Comparison of ENCODE assay signal across 1 cellular context in genomic region chr22:41947181-41948080, GRCh38.
TF ChIP-seq lines count a peak whose summit lies in the region.

No MANE protein-coding gene starts in this region.

TF ChIP-seq in HepG2, 621 proteins besides CTCF, POLR2A, EP300 and RAD21 (continued from another document and continues in another):
- TF ChIP-seq ZNF30 (CRISPR knock-in tag; IDR thresholded peaks at IDR 0.05) (peak; percentile 9; the same call in 1 of the 2 replicates), JUN (CRISPR knock-in tag; IDR thresholded peaks at IDR 0.05) (no peak), JARID2 (CRISPR knock-in tag; IDR thresholded peaks at IDR 0.05; ENCODE audit: insufficient replicate concordance) (no peak), MIER3 (CRISPR knock-in tag; IDR thresholded peaks at IDR 0.05; ENCODE audit: borderline replicate concordance) (no peak), NFRKB (IDR thresholded peaks at IDR 0.05) (no peak), ZNF180 (CRISPR knock-in tag; IDR thresholded peaks at IDR 0.05; ENCODE audit: borderline replicate concordance, low read depth) (no peak), ZNF589 (CRISPR knock-in tag; conservative IDR thresholded peaks at IDR 0.05) (no peak), ZNF609 (CRISPR knock-in tag; IDR thresholded peaks at IDR 0.05; ENCODE audit: borderline replicate concordance) (no peak), CHD4 (IDR thresholded peaks at IDR 0.05; ENCODE audit: borderline replicate concordance, low read length) (no peak), ZNF775 (CRISPR knock-in tag; IDR thresholded peaks at IDR 0.05; ENCODE audit: borderline replicate concordance) (no peak), MED13 (CRISPR knock-in tag; IDR thresholded peaks at IDR 0.05) (no peak), PHF20 (CRISPR knock-in tag; IDR thresholded peaks at IDR 0.05) (peak; percentile 12; the same call in 1 of the 2 replicates), XBP1 (CRISPR knock-in tag; IDR thresholded peaks at IDR 0.05) (no peak), ZNF138 (CRISPR knock-in tag; IDR thresholded peaks at IDR 0.05; ENCODE audit: low read depth) (no peak), ZNF703 (CRISPR knock-in tag; IDR thresholded peaks at IDR 0.05; ENCODE audit: borderline replicate concordance) (no peak), ZNF160 (CRISPR knock-in tag; IDR thresholded peaks at IDR 0.05) (no peak), SNAPC2 (CRISPR knock-in tag; IDR thresholded peaks at IDR 0.05) (no peak), ARNT (IDR thresholded peaks at IDR 0.05) (no peak), TEAD2 (CRISPR knock-in tag; IDR thresholded peaks at IDR 0.05) (no peak), JUNB (CRISPR knock-in tag; IDR thresholded peaks at IDR 0.05; ENCODE audit: borderline replicate concordance) (no peak), TRIM24 (CRISPR knock-in tag; IDR thresholded peaks at IDR 0.05) (no peak), ZBTB38 (CRISPR knock-in tag; IDR thresholded peaks at IDR 0.05) (peak; percentile 94), SALL1 (CRISPR knock-in tag; IDR thresholded peaks at IDR 0.05) (0 out of 2 replicates have a peak, but pooled peaks have one; percentile 6), PHF5A (CRISPR knock-in tag; IDR thresholded peaks at IDR 0.05; ENCODE audit: low read depth, unreplicated experiment) (no peak), MBNL3 (CRISPR knock-in tag; conservative IDR thresholded peaks at IDR 0.05) (no peak), RARA (CRISPR knock-in tag; IDR thresholded peaks at IDR 0.05) (no peak), TMF1 (CRISPR knock-in tag; IDR thresholded peaks at IDR 0.05; ENCODE audit: low read depth) (no peak), PLRG1 (conservative IDR thresholded peaks at IDR 0.05) (no peak), ZSCAN5A (CRISPR knock-in tag; IDR thresholded peaks at IDR 0.05; ENCODE audit: borderline replicate concordance) (0 out of 2 replicates have a peak, but pooled peaks have one; percentile 2), ZSCAN29 (CRISPR knock-in tag; conservative IDR thresholded peaks at IDR 0.05) (0 out of 2 replicates have a peak, but pooled peaks have one; percentile 3), STAT5B (CRISPR knock-in tag; IDR thresholded peaks at IDR 0.05) (no peak), ZGPAT (CRISPR knock-in tag; IDR thresholded peaks at IDR 0.05) (no peak), SIN3B (IDR thresholded peaks at IDR 0.05; ENCODE audit: low read length) (no peak), CHD2 (IDR thresholded peaks at IDR 0.05; ENCODE audit: low read depth, low read length) (no peak), IRF2 (CRISPR knock-in tag; IDR thresholded peaks at IDR 0.05) (no peak)
- TF ChIP-seq, protein P1, sequence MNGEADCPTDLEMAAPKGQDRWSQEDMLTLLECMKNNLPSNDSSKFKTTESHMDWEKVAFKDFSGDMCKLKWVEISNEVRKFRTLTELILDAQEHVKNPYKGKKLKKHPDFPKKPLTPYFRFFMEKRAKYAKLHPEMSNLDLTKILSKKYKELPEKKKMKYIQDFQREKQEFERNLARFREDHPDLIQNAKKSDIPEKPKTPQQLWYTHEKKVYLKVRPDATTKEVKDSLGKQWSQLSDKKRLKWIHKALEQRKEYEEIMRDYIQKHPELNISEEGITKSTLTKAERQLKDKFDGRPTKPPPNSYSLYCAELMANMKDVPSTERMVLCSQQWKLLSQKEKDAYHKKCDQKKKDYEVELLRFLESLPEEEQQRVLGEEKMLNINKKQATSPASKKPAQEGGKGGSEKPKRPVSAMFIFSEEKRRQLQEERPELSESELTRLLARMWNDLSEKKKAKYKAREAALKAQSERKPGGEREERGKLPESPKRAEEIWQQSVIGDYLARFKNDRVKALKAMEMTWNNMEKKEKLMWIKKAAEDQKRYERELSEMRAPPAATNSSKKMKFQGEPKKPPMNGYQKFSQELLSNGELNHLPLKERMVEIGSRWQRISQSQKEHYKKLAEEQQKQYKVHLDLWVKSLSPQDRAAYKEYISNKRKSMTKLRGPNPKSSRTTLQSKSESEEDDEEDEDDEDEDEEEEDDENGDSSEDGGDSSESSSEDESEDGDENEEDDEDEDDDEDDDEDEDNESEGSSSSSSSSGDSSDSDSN (CRISPR knock-in tag; IDR thresholded peaks at IDR 0.05) = no peak; the same call in 1 of the 2 replicates
- TF ChIP-seq, protein P2, sequence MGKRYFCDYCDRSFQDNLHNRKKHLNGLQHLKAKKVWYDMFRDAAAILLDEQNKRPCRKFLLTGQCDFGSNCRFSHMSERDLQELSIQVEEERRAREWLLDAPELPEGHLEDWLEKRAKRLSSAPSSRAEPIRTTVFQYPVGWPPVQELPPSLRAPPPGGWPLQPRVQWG (CRISPR knock-in tag; IDR thresholded peaks at IDR 0.05; ENCODE audit: borderline replicate concordance, low read depth) = no peak
- TF ChIP-seq, protein P3, sequence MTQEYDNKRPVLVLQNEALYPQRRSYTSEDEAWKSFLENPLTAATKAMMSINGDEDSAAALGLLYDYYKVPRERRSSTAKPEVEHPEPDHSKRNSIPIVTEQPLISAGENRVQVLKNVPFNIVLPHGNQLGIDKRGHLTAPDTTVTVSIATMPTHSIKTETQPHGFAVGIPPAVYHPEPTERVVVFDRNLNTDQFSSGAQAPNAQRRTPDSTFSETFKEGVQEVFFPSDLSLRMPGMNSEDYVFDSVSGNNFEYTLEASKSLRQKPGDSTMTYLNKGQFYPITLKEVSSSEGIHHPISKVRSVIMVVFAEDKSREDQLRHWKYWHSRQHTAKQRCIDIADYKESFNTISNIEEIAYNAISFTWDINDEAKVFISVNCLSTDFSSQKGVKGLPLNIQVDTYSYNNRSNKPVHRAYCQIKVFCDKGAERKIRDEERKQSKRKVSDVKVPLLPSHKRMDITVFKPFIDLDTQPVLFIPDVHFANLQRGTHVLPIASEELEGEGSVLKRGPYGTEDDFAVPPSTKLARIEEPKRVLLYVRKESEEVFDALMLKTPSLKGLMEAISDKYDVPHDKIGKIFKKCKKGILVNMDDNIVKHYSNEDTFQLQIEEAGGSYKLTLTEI (CRISPR knock-in tag; conservative IDR thresholded peaks at IDR 0.05) = no peak
- TF ChIP-seq, protein P4, sequence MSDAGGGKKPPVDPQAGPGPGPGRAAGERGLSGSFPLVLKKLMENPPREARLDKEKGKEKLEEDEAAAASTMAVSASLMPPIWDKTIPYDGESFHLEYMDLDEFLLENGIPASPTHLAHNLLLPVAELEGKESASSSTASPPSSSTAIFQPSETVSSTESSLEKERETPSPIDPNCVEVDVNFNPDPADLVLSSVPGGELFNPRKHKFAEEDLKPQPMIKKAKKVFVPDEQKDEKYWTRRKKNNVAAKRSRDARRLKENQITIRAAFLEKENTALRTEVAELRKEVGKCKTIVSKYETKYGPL (CRISPR knock-in tag; IDR thresholded peaks at IDR 0.05) = no peak
- TF ChIP-seq, protein P5, sequence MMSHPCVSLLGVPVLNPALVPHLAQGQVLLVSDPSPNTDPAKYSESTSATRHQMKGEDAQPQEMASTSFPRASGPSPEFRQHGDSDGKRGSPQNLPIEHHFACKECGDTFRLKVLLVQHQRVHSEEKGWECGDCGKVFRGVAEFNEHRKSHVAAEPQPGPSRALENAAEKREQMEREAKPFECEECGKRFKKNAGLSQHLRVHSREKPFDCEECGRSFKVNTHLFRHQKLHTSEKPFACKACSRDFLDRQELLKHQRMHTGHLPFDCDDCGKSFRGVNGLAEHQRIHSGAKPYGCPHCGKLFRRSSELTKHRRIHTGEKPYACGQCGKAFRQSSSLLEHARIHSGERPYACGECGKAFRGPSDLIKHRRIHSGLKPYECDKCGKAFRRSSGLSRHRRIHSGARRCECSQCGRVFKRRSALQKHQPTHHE (CRISPR knock-in tag; IDR thresholded peaks at IDR 0.05; ENCODE audit: borderline replicate concordance) = no peak
- TF ChIP-seq, protein P6, sequence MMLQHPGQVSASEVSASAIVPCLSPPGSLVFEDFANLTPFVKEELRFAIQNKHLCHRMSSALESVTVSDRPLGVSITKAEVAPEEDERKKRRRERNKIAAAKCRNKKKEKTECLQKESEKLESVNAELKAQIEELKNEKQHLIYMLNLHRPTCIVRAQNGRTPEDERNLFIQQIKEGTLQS (CRISPR knock-in tag; IDR thresholded peaks at IDR 0.05) = no peak
- TF ChIP-seq, protein P7, sequence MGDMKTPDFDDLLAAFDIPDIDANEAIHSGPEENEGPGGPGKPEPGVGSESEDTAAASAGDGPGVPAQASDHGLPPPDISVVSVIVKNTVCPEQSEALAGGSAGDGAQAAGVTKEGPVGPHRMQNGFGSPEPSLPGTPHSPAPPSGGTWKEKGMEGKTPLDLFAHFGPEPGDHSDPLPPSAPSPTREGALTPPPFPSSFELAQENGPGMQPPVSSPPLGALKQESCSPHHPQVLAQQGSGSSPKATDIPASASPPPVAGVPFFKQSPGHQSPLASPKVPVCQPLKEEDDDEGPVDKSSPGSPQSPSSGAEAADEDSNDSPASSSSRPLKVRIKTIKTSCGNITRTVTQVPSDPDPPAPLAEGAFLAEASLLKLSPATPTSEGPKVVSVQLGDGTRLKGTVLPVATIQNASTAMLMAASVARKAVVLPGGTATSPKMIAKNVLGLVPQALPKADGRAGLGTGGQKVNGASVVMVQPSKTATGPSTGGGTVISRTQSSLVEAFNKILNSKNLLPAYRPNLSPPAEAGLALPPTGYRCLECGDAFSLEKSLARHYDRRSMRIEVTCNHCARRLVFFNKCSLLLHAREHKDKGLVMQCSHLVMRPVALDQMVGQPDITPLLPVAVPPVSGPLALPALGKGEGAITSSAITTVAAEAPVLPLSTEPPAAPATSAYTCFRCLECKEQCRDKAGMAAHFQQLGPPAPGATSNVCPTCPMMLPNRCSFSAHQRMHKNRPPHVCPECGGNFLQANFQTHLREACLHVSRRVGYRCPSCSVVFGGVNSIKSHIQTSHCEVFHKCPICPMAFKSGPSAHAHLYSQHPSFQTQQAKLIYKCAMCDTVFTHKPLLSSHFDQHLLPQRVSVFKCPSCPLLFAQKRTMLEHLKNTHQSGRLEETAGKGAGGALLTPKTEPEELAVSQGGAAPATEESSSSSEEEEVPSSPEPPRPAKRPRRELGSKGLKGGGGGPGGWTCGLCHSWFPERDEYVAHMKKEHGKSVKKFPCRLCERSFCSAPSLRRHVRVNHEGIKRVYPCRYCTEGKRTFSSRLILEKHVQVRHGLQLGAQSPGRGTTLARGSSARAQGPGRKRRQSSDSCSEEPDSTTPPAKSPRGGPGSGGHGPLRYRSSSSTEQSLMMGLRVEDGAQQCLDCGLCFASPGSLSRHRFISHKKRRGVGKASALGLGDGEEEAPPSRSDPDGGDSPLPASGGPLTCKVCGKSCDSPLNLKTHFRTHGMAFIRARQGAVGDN (CRISPR knock-in tag; IDR thresholded peaks at IDR 0.05) = 0 out of 2 replicates have a peak, but pooled peaks have one; percentile 46
